Comparison of ENCODE assay signal across 19 cellular contexts in genomic region chr17:41680426-41681040, GRCh38. TPM values are rescaled to one million over a fixed set of nuclear protein-coding genes. Genes with fewer than 3 reads are reported as not detected.
DNase-seq lines count a peak whose midpoint lies in the region; ATAC-seq and TF ChIP-seq lines count a peak whose summit lies in the region.
"Had no signal": no experiment of that assay in that cellular context is flagged by ENCODE, and none has a peak within 500 bp of the region (broad histone marks: within the 10 kb centered on the region; RNA-seq: fewer than 3 reads in every experiment).

No MANE protein-coding gene starts in this region.

- H3K9me3 Mint-ChIP-seq in activated naive CD4-positive, alpha-beta T cell treated with anti-CD3 and anti-CD28 coated beads, Interleukin-2, amount 10 ng/mL, durations not matched to agents 7 days and 5 days = peaks cover 2% of the 10 kb centered on the region
- H3K9me3 Mint-ChIP-seq in activated naive CD4-positive, alpha-beta T cell treated with anti-CD3 and anti-CD28 coated beads, Interleukin-2, amount 50 U/mL, for 72 hours = no peaks in the 10 kb centered on the region
- H3K9me3 Mint-ChIP-seq: activated naive CD4-positive, alpha-beta T cell treated with anti-CD3 and anti-CD28 coated beads, Interleukin-2, amount 50 U/mL, for 24 hours had no signal

- H3K4me3 ChIP-seq in ectodermal cell (ENCODE audit: insufficient read depth, low read depth, low read length) = no peak overlapping the region
- H3K4me3 ChIP-seq in thyroid gland (replicated peaks in 1 of 3) = no peak overlapping the region
- H3K4me3 ChIP-seq: tibial artery had no signal

- H3K36me3 ChIP-seq in ectodermal cell (ENCODE audit: control insufficient read depth, insufficient read depth, low read length) (no peaks in the 10 kb centered on the region), thyroid gland (no peaks in the 10 kb centered on the region)
- H3K36me3 ChIP-seq: tibial artery had no signal

- H3K27ac Mint-ChIP-seq in activated naive CD4-positive, alpha-beta T cell treated with anti-CD3 and anti-CD28 coated beads, Interleukin-2, amount 10 ng/mL, durations not matched to agents 7 days and 5 days = peak overlapping the region; percentile 75
- H3K27ac Mint-ChIP-seq in activated naive CD4-positive, alpha-beta T cell treated with anti-CD3 and anti-CD28 coated beads, Interleukin-2, amount 50 U/mL, for 72 hours = peak overlapping the region in 1 of 2 donors; percentile 90
- H3K27ac Mint-ChIP-seq: HFFc6 had no signal

- peaks cover 10% of the 10 kb centered on the region for H3K36me3 Mint-ChIP-seq in activated naive CD4-positive, alpha-beta T cell treated with anti-CD3 and anti-CD28 coated beads, Interleukin-2, amount 10 ng/mL, durations not matched to agents 7 days and 5 days
- peaks cover 0 to 4% of the 10 kb centered on the region in 2 donors for H3K36me3 Mint-ChIP-seq in activated naive CD4-positive, alpha-beta T cell treated with anti-CD3 and anti-CD28 coated beads, Interleukin-2, amount 50 U/mL, for 72 hours

- TF ChIP-seq POLR2A in thyroid gland (IDR thresholded peaks at IDR 0.05) = no peak
- no peak for TF ChIP-seq POLR2A in GM18505 (IDR thresholded peaks at IDR 0.05; ENCODE audit: borderline replicate concordance, extremely low read depth, insufficient read depth, insufficient read length)

- peaks cover 15% of the 10 kb centered on the region for H3K27me3 Mint-ChIP-seq in activated naive CD4-positive, alpha-beta T cell treated with anti-CD3 and anti-CD28 coated beads, Interleukin-2, amount 10 ng/mL, durations not matched to agents 7 days and 5 days
- H3K27me3 Mint-ChIP-seq: activated naive CD4-positive, alpha-beta T cell treated with anti-CD3 and anti-CD28 coated beads, Interleukin-2, amount 50 U/mL, for 24 hours had no signal

- no peak overlapping the region for H3K4me3 Mint-ChIP-seq in activated naive CD4-positive, alpha-beta T cell treated with anti-CD3 and anti-CD28 coated beads, Interleukin-2, amount 10 ng/mL, durations not matched to agents 7 days and 5 days
- H3K4me3 Mint-ChIP-seq: HFFc6 had no signal

- CTCF ChIA-PET in activated naive CD4-positive, alpha-beta T cell treated with anti-CD3 and anti-CD28 coated beads, Interleukin-2, amount 10 ng/mL, durations not matched to agents 7 days and 5 days (lab: Charles Lee) = interaction anchor here (2.4 to 6.0 kb wide), 4 partner anchors 10 to 132 kb away, joined by 9 to 111 read pairs (median 46); partner anchors contain the start of gene EIF1

- H3K4me1 ChIP-seq in ectodermal cell (ENCODE audit: control insufficient read depth, insufficient read depth, low read length) (peaks cover 7% of the 10 kb centered on the region), thyroid gland (peaks cover 8 to 35% of the 10 kb centered on the region in 2 donors)
- H3K4me1 ChIP-seq: parathyroid adenoma, tibial artery had no signal

- H3K9me3 ChIP-seq in ectodermal cell (ENCODE audit: control insufficient read depth, low read length) = no peaks in the 10 kb centered on the region
- H3K9me3 ChIP-seq in thyroid gland = no peaks in the 10 kb centered on the region
- H3K9me3 ChIP-seq: tibial artery had no signal

- H3K4me1 Mint-ChIP-seq in activated naive CD4-positive, alpha-beta T cell treated with anti-CD3 and anti-CD28 coated beads, Interleukin-2, amount 10 ng/mL, durations not matched to agents 7 days and 5 days = peaks cover 59% of the 10 kb centered on the region

- intact Hi-C loops in thyroid gland (cut with DNase I) = no loop called here
- intact Hi-C loops in Right ventricle myocardium superior (cut with DNase I) = no loop called here

- no peak for TF ChIP-seq CTCF in thyroid gland (IDR thresholded peaks at IDR 0.05)

- H3K27ac ChIP-seq in ectodermal cell (ENCODE audit: insufficient read depth, low read depth, low read length, poor library complexity, severe bottlenecking) (peak overlapping the region; percentile 40), thyroid gland (no peak overlapping the region)
- H3K27ac ChIP-seq: parathyroid adenoma, RWPE1, tibial artery had no signal

- WGBS in ectodermal cell, 2 experiments = 77 to 80% methylated on average over 8 to 9 of the region's 10 CpGs
- 65 to 70% methylated on average over 10 of the region's 10 CpGs for WGBS in thyroid gland, 2 donors

- ATAC-seq in activated naive CD4-positive, alpha-beta T cell treated with anti-CD3 and anti-CD28 coated beads, Interleukin-2, amount 50 U/mL, for 72 hours = no peak
- no peak for ATAC-seq in GM18505 (IDR thresholded peaks at IDR 0.05; ENCODE audit: unreplicated experiment)
- ATAC-seq in Right ventricle myocardium superior (ENCODE audit: poor library complexity) = no peak

- no peak for DNase-seq in activated naive CD4-positive, alpha-beta T cell treated with anti-CD3 and anti-CD28 coated beads, Interleukin-2, amount 10 ng/mL, durations not matched to agents 7 days and 5 days
- DNase-seq in activated naive CD4-positive, alpha-beta T cell treated with anti-CD3 and anti-CD28 coated beads, Interleukin-2, amount 50 U/mL, for 72 hours (ENCODE audit: low spot score in 2 of 2) = no peak
- DNase-seq in NCI-H774 (lab: John Stamatoyannopoulos, UW) = peak; percentile 36
- DNase-seq in thyroid gland = peak; percentile 53 to 58
- DNase-seq in Right ventricle myocardium superior = no peak
- DNase-seq in 8988T = no peak
- DNase-seq: central memory CD4-positive, alpha-beta T cell; DMS53; HFFc6; mesendoderm; NCI-H524 treated with DMSO at 0.1 percent for 48 hours; tibial artery had no signal

- H3K27me3 ChIP-seq in ectodermal cell (ENCODE audit: control insufficient read depth, insufficient read depth, low read length, poor library complexity, severe bottlenecking) = no peaks in the 10 kb centered on the region
- H3K27me3 ChIP-seq in thyroid gland = no peaks in the 10 kb centered on the region

RNA-seq across cellular contexts. Expression of gene EIF1, which starts 8.2 kb away (rescaled TPM):
- 1,000 to 10,000 TPM in 1 of 2 donors, 100 to 1,000 TPM in 1; 899 to 1,106 TPM for total RNA-seq in activated naive CD4-positive, alpha-beta T cell treated with anti-CD3 and anti-CD28 coated beads, Interleukin-2, amount 50 U/mL, for 72 hours
- 533 TPM for polyA plus RNA-seq in ectodermal cell (2013, experiment 1 of 4)
- polyA plus RNA-seq in ectodermal cell (2013, experiment 2 of 4) = 531 TPM
- polyA plus RNA-seq in ectodermal cell (2013, experiment 3 of 4) = 503 TPM
- 534 TPM for polyA plus RNA-seq in ectodermal cell (2013, experiment 4 of 4)
- 100 to 1,000 TPM; 119 to 171 (median 145) TPM for total RNA-seq in thyroid gland
- total RNA-seq in Right ventricle myocardium superior = 1,143 TPM

RNA-seq across cellular contexts. Expression of gene GAST, which starts 31.6 kb away (rescaled TPM):
- not detected for total RNA-seq in activated naive CD4-positive, alpha-beta T cell treated with anti-CD3 and anti-CD28 coated beads, Interleukin-2, amount 50 U/mL, for 72 hours
- polyA plus RNA-seq in ectodermal cell (2013, experiment 1 of 4) = not detected
- not detected for polyA plus RNA-seq in ectodermal cell (2013, experiment 2 of 4)
- polyA plus RNA-seq in ectodermal cell (2013, experiment 3 of 4) = not detected
- not detected for polyA plus RNA-seq in ectodermal cell (2013, experiment 4 of 4)
- total RNA-seq in thyroid gland (not detected), Right ventricle myocardium superior (not detected)
- total RNA-seq: HFFc6, HT1080, MCF 10A had no signal

RNA-seq across cellular contexts. Expression of gene HAP1, which starts 53.9 kb away (rescaled TPM):
- total RNA-seq in activated naive CD4-positive, alpha-beta T cell treated with anti-CD3 and anti-CD28 coated beads, Interleukin-2, amount 50 U/mL, for 72 hours = not detected
- 2.0 TPM for polyA plus RNA-seq in ectodermal cell (2013, experiment 1 of 4)
- polyA plus RNA-seq in ectodermal cell (2013, experiment 2 of 4) = 1.8 TPM
- polyA plus RNA-seq in ectodermal cell (2013, experiment 3 of 4) = 1.0 TPM
- 1.1 TPM for polyA plus RNA-seq in ectodermal cell (2013, experiment 4 of 4)
- total RNA-seq in thyroid gland (10 to 100 TPM in 1 of 4 donors, 1 to 10 TPM in 2, under 1 TPM in 1; 0.94 to 12.7 (median 1.9) TPM), Right ventricle myocardium superior (not detected)

RNA-seq across cellular contexts. Expression of gene KRT17, which starts 56.2 kb away (rescaled TPM):
- under 1 TPM in 1 of 2 donors, not detected in 1; 0.50 TPM for total RNA-seq in activated naive CD4-positive, alpha-beta T cell treated with anti-CD3 and anti-CD28 coated beads, Interleukin-2, amount 50 U/mL, for 72 hours
- polyA plus RNA-seq in ectodermal cell (2013, experiment 1 of 4) = 1.8 TPM
- 1.8 TPM for polyA plus RNA-seq in ectodermal cell (2013, experiment 2 of 4)
- 1.3 TPM for polyA plus RNA-seq in ectodermal cell (2013, experiment 3 of 4)
- 1.1 TPM for polyA plus RNA-seq in ectodermal cell (2013, experiment 4 of 4)
- under 1 TPM in 1 of 4 donors, not detected in 3; 0.56 TPM for total RNA-seq in thyroid gland
- total RNA-seq in Right ventricle myocardium superior = not detected

Comparison
In these comparisons a context has a peak if more than half of its experiments do, and no peak if none do; other contexts are left out.
1. DNase-seq: peak in NCI-H774 (single experiment) and thyroid gland (2 of 2); none in activated naive CD4-positive, alpha-beta T cell treated with anti-CD3 and anti-CD28 coated beads, Interleukin-2, amount 10 ng/mL, durations not matched to agents 7 days and 5 days (single experiment), activated naive CD4-positive, alpha-beta T cell treated with anti-CD3 and anti-CD28 coated beads, Interleukin-2, amount 50 U/mL, for 72 hours (0 of 2), Right ventricle myocardium superior (single experiment) and 8988T (single experiment).